In genomic region chr2:231228223-231228622, GRCh38 we compare ENCODE assay signal across 10 cellular contexts. TPM values are rescaled to one million over a fixed set of nuclear protein-coding genes. Genes with fewer than 3 reads are reported as not detected.
DNase-seq lines count a peak whose midpoint lies in the region; ATAC-seq lines count a peak whose summit lies in the region.
"Had no signal": no experiment of that assay in that cellular context is flagged by ENCODE, and none has a peak within 500 bp of the region (broad histone marks: within the 10 kb centered on the region; RNA-seq: fewer than 3 reads in every experiment).

No MANE protein-coding gene starts in this region.

- peaks cover 42% of the 10 kb centered on the region for H3K4me1 ChIP-seq in BLaER1
- H3K4me1 ChIP-seq: pancreas had no signal

- H3K4me3 Mint-ChIP-seq in T-cell = no peak overlapping the region

- peak; percentile 79 for ATAC-seq in GM19397 (IDR thresholded peaks at IDR 0.05; ENCODE audit: unreplicated experiment)
- ATAC-seq in HG03139 (IDR thresholded peaks at IDR 0.05; ENCODE audit: unreplicated experiment) = peak; percentile 72
- no peak for ATAC-seq in T-cell (replicated peaks in 1 of 4)

- H3K27ac Mint-ChIP-seq in T-cell = no peak overlapping the region

- no peaks in the 10 kb centered on the region for H3K4me1 Mint-ChIP-seq in T-cell

- H3K27ac ChIP-seq in BLaER1 (peak overlapping the region; percentile 72), cingulate gyrus (ENCODE audit: low read depth, low read length) (peak overlapping the region; percentile 41)
- H3K27ac ChIP-seq: C4-2B, pancreas had no signal

- H3K36me3 ChIP-seq in BLaER1 = no peaks in the 10 kb centered on the region
- H3K36me3 ChIP-seq: pancreas had no signal

- peak overlapping the region; percentile 22; the same call in 1 of the 2 replicates for H3K4me3 ChIP-seq in BLaER1
- H3K4me3 ChIP-seq: pancreas had no signal

- POLR2A ChIA-PET in T-cell (lab: Charles Lee) = no interaction called here

- H3K9ac ChIP-seq in BLaER1 = peak overlapping the region; percentile 42

- DNase-seq in AML-193 (lab: John Stamatoyannopoulos, UW) (no peak), T-cell (no peak), NCI-H69 (lab: John Stamatoyannopoulos, UW) (no peak)
- no peak for DNase-seq in activated CD4-positive, CD25-positive, alpha-beta regulatory T cell (lab: John Stamatoyannopoulos, UW)
- DNase-seq: pancreas had no signal

- no peaks in the 10 kb centered on the region for H3K36me3 Mint-ChIP-seq in T-cell

- no peaks in the 10 kb centered on the region for H3K27me3 Mint-ChIP-seq in T-cell

- H3K4me2 ChIP-seq in BLaER1 = peak overlapping the region; percentile 84

- H3K27me3 ChIP-seq in BLaER1 = no peaks in the 10 kb centered on the region
- H3K27me3 ChIP-seq: pancreas had no signal

- no peaks in the 10 kb centered on the region for H3K9me3 Mint-ChIP-seq in T-cell

- H3K9me3 ChIP-seq in BLaER1 = no peaks in the 10 kb centered on the region
- H3K9me3 ChIP-seq: pancreas had no signal

- CTCF ChIA-PET in T-cell (lab: Charles Lee) = interaction anchor here (0.6 to 2.5 kb wide), 4 partner anchors 9 to 237 kb away, joined by 3 to 22 read pairs (median 3); no protein-coding TSS in a partner anchor

- H4K20me1 ChIP-seq in BLaER1 = no peaks in the 10 kb centered on the region

RNA-seq across cellular contexts. Expression of gene ARMC9, which starts 29.8 kb away (rescaled TPM):
- total RNA-seq in T-cell = 1 to 10 TPM in 4 of 5 donors, under 1 TPM in 1; 0.88 to 3.1 (median 1.6) TPM

Comparison
In these comparisons a context has a peak if more than half of its experiments do, and no peak if none do; other contexts are left out.
1. ATAC-seq: peak in GM19397 (single experiment) and HG03139 (single experiment); none in T-cell (0 of 4).